In the genomic region with DNA sequence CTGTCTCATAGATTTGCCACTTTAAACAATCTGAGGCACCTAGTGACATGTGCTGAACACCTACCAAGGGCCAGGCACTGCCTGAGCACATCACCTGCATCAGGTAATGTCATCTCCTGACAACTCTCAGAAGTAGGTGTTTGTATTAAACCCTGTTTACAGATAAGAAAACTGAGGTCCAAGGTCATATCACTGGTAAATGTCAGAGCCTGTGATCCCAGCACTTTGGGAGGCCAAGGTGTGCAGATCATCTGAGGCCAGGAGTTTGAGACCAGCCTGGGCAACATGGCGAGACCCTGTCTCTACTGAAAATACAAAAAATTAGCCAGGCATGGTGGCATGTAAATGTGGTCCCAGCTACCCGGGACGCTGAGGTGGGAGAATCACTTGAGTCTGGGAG, we compare ENCODE assay signal across 19 cellular contexts. TPM values are rescaled to one million over a fixed set of nuclear protein-coding genes. Genes with fewer than 3 reads are reported as not detected.
DNase-seq lines count a peak whose midpoint lies in the region; TF ChIP-seq lines count a peak whose summit lies in the region.
"Had no signal": no experiment of that assay in that cellular context is flagged by ENCODE, and none has a peak within 500 bp of the region (broad histone marks: within the 10 kb centered on the region; RNA-seq: fewer than 3 reads in every experiment).

No MANE protein-coding gene starts in this region.

- H3K9me3 ChIP-seq in left ventricle myocardium inferior (replicated peaks) = no peaks in the 10 kb centered on the region
- no peaks in the 10 kb centered on the region for H3K9me3 ChIP-seq in testis
- H3K9me3 ChIP-seq in vagina = no peaks in the 10 kb centered on the region
- H3K9me3 ChIP-seq: Caco-2 had no signal

- H3K27ac Mint-ChIP-seq in osteocyte (ENCODE audit: unreplicated experiment) = no peak overlapping the region
- no peak overlapping the region for H3K27ac Mint-ChIP-seq in activated T-cell treated with anti-CD3 and anti-CD28 coated beads, Interleukin-2, amount 50 U/mL, for 24 hours
- H3K27ac Mint-ChIP-seq: CD14-positive monocyte; CD8-positive, alpha-beta T cell; GM23338 had no signal

- H3K27ac ChIP-seq in left ventricle myocardium inferior (replicated peaks) (no peak overlapping the region), testis (peak overlapping the region in 1 of 2 donors; percentile 89), vagina (peak overlapping the region; percentile 31)
- H3K27ac ChIP-seq: 22Rv1 had no signal

- H3K27me3 ChIP-seq in left ventricle myocardium inferior (ENCODE audit: low read depth) (no peaks in the 10 kb centered on the region), testis (no peaks in the 10 kb centered on the region), vagina (no peaks in the 10 kb centered on the region)

- H3K36me3 ChIP-seq in left ventricle myocardium inferior (no peaks in the 10 kb centered on the region), testis (ENCODE audit: low read depth, missing control alignments) (no peaks in the 10 kb centered on the region), vagina (no peaks in the 10 kb centered on the region)

- TF ChIP-seq CTCF in left ventricle myocardium inferior (IDR thresholded peaks at IDR 0.05; ENCODE audit: borderline replicate concordance) (no peak), osteocyte (IDR thresholded peaks at IDR 0.05) (no peak), testis (IDR thresholded peaks at IDR 0.05) (no peak), vagina (IDR thresholded peaks at IDR 0.05) (no peak)

- H3K4me3 ChIP-seq in left ventricle myocardium inferior (no peak overlapping the region), testis (no peak overlapping the region), vagina (no peak overlapping the region)
- H3K4me3 ChIP-seq: GM23338 had no signal

- TF ChIP-seq POLR2A in testis (IDR thresholded peaks at IDR 0.05) (no peak), vagina (IDR thresholded peaks at IDR 0.05) (no peak)

- H3K4me3 Mint-ChIP-seq in osteocyte (ENCODE audit: unreplicated experiment) = no peak overlapping the region
- H3K4me3 Mint-ChIP-seq in activated T-cell treated with anti-CD3 and anti-CD28 coated beads, Interleukin-2, amount 50 U/mL, for 24 hours = no peak overlapping the region
- H3K4me3 Mint-ChIP-seq: CD14-positive monocyte; CD8-positive, alpha-beta T cell; GM23338 had no signal

- WGBS in testis, 2 donors = 85 to 97% methylated on average over 3 of the region's 3 CpGs

- peaks cover 9% of the 10 kb centered on the region for H3K27me3 Mint-ChIP-seq in osteocyte (ENCODE audit: unreplicated experiment)
- H3K27me3 Mint-ChIP-seq in activated T-cell treated with anti-CD3 and anti-CD28 coated beads, Interleukin-2, amount 50 U/mL, for 24 hours = peaks cover 4% of the 10 kb centered on the region

- peaks cover under 1% of the 10 kb centered on the region for H3K4me1 ChIP-seq in left ventricle myocardium inferior
- H3K4me1 ChIP-seq in testis = peaks cover 45% of the 10 kb centered on the region
- H3K4me1 ChIP-seq in vagina = no peaks in the 10 kb centered on the region
- H3K4me1 ChIP-seq: Caco-2 had no signal

- H3K4me1 Mint-ChIP-seq in osteocyte (ENCODE audit: unreplicated experiment) = no peaks in the 10 kb centered on the region
- H3K4me1 Mint-ChIP-seq in activated T-cell treated with anti-CD3 and anti-CD28 coated beads, Interleukin-2, amount 50 U/mL, for 24 hours (ENCODE audit: low read depth) = no peaks in the 10 kb centered on the region
- H3K4me1 Mint-ChIP-seq: CD14-positive monocyte had no signal

- DNase-seq in cardiac septum (ENCODE audit: low spot score) = peak; percentile 51
- no peak for DNase-seq in left ventricle myocardium inferior
- peak; percentile 27 for DNase-seq in osteocyte (ENCODE audit: extremely low spot score, unreplicated experiment)
- peak; percentile 6 for DNase-seq in testis
- DNase-seq in vagina (ENCODE audit: extremely low spot score in 2 of 2) = peak; percentile 29 to 43
- DNase-seq in Kasumi-1 (lab: John Stamatoyannopoulos, UW) = no peak
- DNase-seq in HuH-7 (ENCODE audit: low spot score) = no peak
- no peak for DNase-seq in activated T-cell treated with anti-CD3 and anti-CD28 coated beads, Interleukin-2, amount 50 U/mL, for 24 hours
- DNase-seq: CD8-positive, alpha-beta T cell; DND-41; GDM1 had no signal

- H3K9me3 Mint-ChIP-seq in osteocyte (ENCODE audit: unreplicated experiment) = no peaks in the 10 kb centered on the region
- H3K9me3 Mint-ChIP-seq in activated T-cell treated with anti-CD3 and anti-CD28 coated beads, Interleukin-2, amount 50 U/mL, for 24 hours = no peaks in the 10 kb centered on the region
- H3K9me3 Mint-ChIP-seq: CD14-positive monocyte; CD8-positive, alpha-beta T cell; GM23338 had no signal

- intact Hi-C loops in cardiac septum (cut with DNase I) (no loop called here), left ventricle myocardium inferior (cut with micrococcal nuclease) (no loop called here), testis (cut with DNase I; ENCODE audit: low total_unique reads) (loop anchor here (10.0 kb wide), 1 partner anchor 64 kb away; a partner anchor contains a TSS), vagina (cut with DNase I) (loop anchor here (5.0 kb wide), 1 partner anchor 86 kb away; no protein-coding TSS in a partner anchor)

- no peaks in the 10 kb centered on the region for H3K36me3 Mint-ChIP-seq in osteocyte (ENCODE audit: unreplicated experiment)
- no peaks in the 10 kb centered on the region for H3K36me3 Mint-ChIP-seq in activated T-cell treated with anti-CD3 and anti-CD28 coated beads, Interleukin-2, amount 50 U/mL, for 24 hours (ENCODE audit: low read depth)
- H3K36me3 Mint-ChIP-seq: CD14-positive monocyte; CD8-positive, alpha-beta T cell had no signal

RNA-seq across cellular contexts. Expression of a gene that starts 39.1 kb away (rescaled TPM):
- total RNA-seq in cardiac septum = not detected
- not detected for total RNA-seq in left ventricle myocardium inferior
- not detected in 2 replicates for total RNA-seq in osteocyte
- under 1 TPM; 0.25 to 0.79 TPM for total RNA-seq in testis
- polyA plus RNA-seq in testis (ENCODE audit: insufficient read depth, low read depth, low replicate concordance) = 0.67 TPM
- not detected for total RNA-seq in vagina
- total RNA-seq: A673; Caco-2; CD8-positive, alpha-beta T cell; GM23338; H7; HT-29 had no signal
- polyA plus RNA-seq: BJ, CD14-positive monocyte, GM23338 had no signal

RNA-seq across cellular contexts. Expression of a gene that starts 57.4 kb away (rescaled TPM):
- 12.0 TPM for total RNA-seq in cardiac septum
- 7.9 TPM for total RNA-seq in left ventricle myocardium inferior
- 4.3 and 4.5 TPM in 2 replicates for total RNA-seq in osteocyte
- total RNA-seq in testis = 10 to 100 TPM; 63.0 to 65.4 TPM
- polyA plus RNA-seq in testis (ENCODE audit: insufficient read depth, low read depth, low replicate concordance) = 33.4 TPM
- 8.1 TPM for total RNA-seq in vagina

Comparison
In these comparisons a context has a peak if more than half of its experiments do, and no peak if none do; other contexts are left out.
1. DNase-seq: peak in cardiac septum (single experiment), osteocyte (single experiment), testis (single experiment) and vagina (2 of 2); none in left ventricle myocardium inferior (single experiment), Kasumi-1 (0 of 2), HuH-7 (single experiment) and activated T-cell treated with anti-CD3 and anti-CD28 coated beads, Interleukin-2, amount 50 U/mL, for 24 hours (single experiment).
2. intact Hi-C loops: an anchor here in testis (10.0 kb wide) and vagina (5.0 kb wide); none called in cardiac septum and left ventricle myocardium inferior.